ENCODE assay signal across 29 cellular contexts in genomic region chr7:36318116-36318515, GRCh38.
"Had no signal": no experiment of that assay in that cellular context is flagged by ENCODE, and none has a peak within 500 bp of the region (broad histone marks: within the 10 kb centered on the region; RNA-seq: fewer than 3 reads in every experiment).

No MANE protein-coding gene starts in this region.

- ATAC-seq: heart right ventricle; left cardiac atrium; left lung; right cardiac atrium; stimulated activated naive B cell treated with anti-CD40 and anti-IgM and Interleukin-4, amounts not matched to agents 10 μg/mL and 1 μg/mL and 100 μg/mL, for 72 hours had no signal

- H3K9me3 ChIP-seq: esophagus squamous epithelium, heart right ventricle, left lung, ovary, psoas muscle, sigmoid colon, thoracic aorta, tibial nerve, upper lobe of left lung, uterus had no signal

- H3K4me3 Mint-ChIP-seq: naive B cell; nephron; stimulated activated naive B cell treated with anti-CD40 and anti-IgM and Interleukin-4, amounts not matched to agents 10 μg/mL and 1 μg/mL and 100 μg/mL, for 72 hours; stimulated activated naive CD8-positive, alpha-beta T cell treated with anti-CD3 and anti-CD28 coated beads, Interleukin-15, Interleukin-2, amounts not matched to agents 100 ng/mL and 50 ng/mL, for 24 hours had no signal

- H3K36me3 Mint-ChIP-seq: naive B cell had no signal

- FAIRE-seq: endometrium, islet of Langerhans had no signal

- H3K27me3 ChIP-seq: esophagus squamous epithelium, heart right ventricle, left lung, ovary, sigmoid colon, tibial nerve, upper lobe of left lung, uterus had no signal

- H3K4me1 ChIP-seq: esophagus squamous epithelium, psoas muscle, sigmoid colon, uterus had no signal

- DNase-seq: dermis blood vessel endothelial cell; effector memory CD4-positive, alpha-beta T cell; erythroblast; esophagus squamous epithelium; foreskin melanocyte; glutamatergic neuron; heart right ventricle; hippocampal formation; left cardiac atrium; left lung; mammary epithelial cell; naive B cell; nucleus accumbens; ovary; posterior cingulate gyrus; psoas muscle; right cardiac atrium; sigmoid colon; spleen; stimulated activated naive B cell treated with anti-CD40 and anti-IgM and Interleukin-4, amounts not matched to agents 10 μg/mL and 1 μg/mL and 100 μg/mL, for 72 hours; upper lobe of left lung; uterus had no signal

- H3K27ac ChIP-seq: coronary artery, esophagus squamous epithelium, heart right ventricle, left lung, ovary, psoas muscle, sigmoid colon, spleen, thoracic aorta, tibial nerve, upper lobe of left lung, uterus had no signal

- H3K4me1 Mint-ChIP-seq: stimulated activated naive B cell treated with anti-CD40 and anti-IgM and Interleukin-4, amounts not matched to agents 10 μg/mL and 1 μg/mL and 100 μg/mL, for 72 hours had no signal

- H3K36me3 ChIP-seq: esophagus squamous epithelium, heart right ventricle, left lung, ovary, sigmoid colon, spleen, thoracic aorta, tibial nerve, upper lobe of left lung, uterus had no signal

- H3K27ac Mint-ChIP-seq: stimulated activated naive B cell treated with anti-CD40 and anti-IgM and Interleukin-4, amounts not matched to agents 10 μg/mL and 1 μg/mL and 100 μg/mL, for 72 hours; stimulated activated naive CD8-positive, alpha-beta T cell treated with anti-CD3 and anti-CD28 coated beads, Interleukin-15, Interleukin-2, amounts not matched to agents 100 ng/mL and 50 ng/mL, for 24 hours had no signal

- H3K4me3 ChIP-seq: coronary artery, esophagus squamous epithelium, heart right ventricle, left lung, ovary, psoas muscle, sigmoid colon, spleen, thoracic aorta, tibial nerve, upper lobe of left lung, uterus had no signal
